In the genomic region with DNA sequence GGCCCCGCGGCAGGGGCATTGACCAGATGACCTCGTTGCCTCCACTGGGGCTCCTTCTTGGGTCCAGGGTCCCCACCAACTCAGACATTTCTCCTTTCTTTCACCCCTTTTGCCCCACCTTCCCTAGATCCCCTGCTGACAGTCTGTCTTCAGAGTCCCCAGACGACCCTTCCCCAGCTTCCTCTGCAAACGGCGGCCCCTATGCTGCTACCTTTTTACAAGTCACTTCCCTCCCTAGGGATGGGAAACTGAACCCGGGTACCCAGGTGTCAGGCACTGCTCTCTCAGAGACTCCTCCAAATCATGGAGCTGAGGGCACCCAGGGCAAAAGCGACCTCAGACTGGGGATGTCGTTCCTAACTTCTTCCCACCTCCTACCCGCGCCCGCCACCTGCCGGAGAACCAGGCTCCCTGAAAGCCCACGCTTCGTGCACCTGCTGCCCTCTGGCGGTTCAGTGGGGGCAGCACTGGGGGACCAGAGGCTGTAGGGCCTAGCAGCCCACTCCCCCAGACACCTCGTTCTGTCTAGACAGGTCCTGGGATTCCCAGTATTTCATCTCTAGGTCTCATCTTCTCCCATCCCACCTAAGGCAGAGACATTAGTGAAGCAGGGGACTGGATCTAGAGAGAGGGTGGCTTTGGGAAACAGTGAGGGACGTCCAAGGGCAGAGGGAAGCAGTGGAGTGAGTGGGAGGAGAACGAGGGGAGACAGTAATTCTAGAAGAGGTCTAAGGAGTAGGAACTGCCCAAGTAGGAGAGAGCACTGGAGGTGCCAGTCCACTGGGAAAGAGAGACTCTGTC, we compare ENCODE assay signal across 8 cellular contexts. TPM values are rescaled to one million over a fixed set of nuclear protein-coding genes. Genes with fewer than 3 reads are reported as not detected.
DNase-seq lines count a peak whose midpoint lies in the region; ATAC-seq and TF ChIP-seq lines count a peak whose summit lies in the region.

No MANE protein-coding gene starts in this region.

- H2AFZ ChIP-seq in mammary epithelial cell (ENCODE audit: low read depth, low read length) (no peak overlapping the region), smooth muscle cell (ENCODE audit: low read depth) (no peak overlapping the region)

- H3K9ac ChIP-seq in mammary epithelial cell (ENCODE audit: insufficient read depth, low read length) (no peak overlapping the region), smooth muscle cell (ENCODE audit: low read depth) (no peak overlapping the region)

- H3K9me3 ChIP-seq in mammary epithelial cell (replicated peaks; ENCODE audit: insufficient read depth, low read length) = no peaks in the 10 kb centered on the region
- no peaks in the 10 kb centered on the region for H3K9me3 ChIP-seq in smooth muscle cell (replicated peaks; ENCODE audit: low read depth)

- peaks cover 24% of the 10 kb centered on the region for H3K4me1 Mint-ChIP-seq in WTC11

- no peak overlapping the region for H3K27ac ChIP-seq in mammary epithelial cell (ENCODE audit: insufficient read depth, low read depth, low read length)
- H3K27ac ChIP-seq in smooth muscle cell (ENCODE audit: low read depth) = no peak overlapping the region

- DNase-seq in GM12865 (ENCODE audit: low read depth) = peak; percentile 86
- peak; percentile 80 for DNase-seq in NCI-H2107 (lab: John Stamatoyannopoulos, UW)
- peak; percentile 98 for DNase-seq in WTC11 (ENCODE audit: low spot score)
- peak; percentile 67 for DNase-seq in mammary epithelial cell
- peak; percentile 92 for DNase-seq in inferior parietal cortex (ENCODE audit: extremely low spot score)
- DNase-seq in smooth muscle cell (lab: John Stamatoyannopoulos, UW; ENCODE audit: unreplicated experiment) = peak; percentile 66
- no peak for DNase-seq in cortex of kidney (lab: John Stamatoyannopoulos, UW)

- intact Hi-C loops in mammary epithelial cell (cut with micrococcal nuclease) = loop anchor here (1.0 kb wide), 2 partner anchors 9 to 15 kb away; no protein-coding TSS in a partner anchor

- ATAC-seq in HG02852 (IDR thresholded peaks at IDR 0.05; ENCODE audit: unreplicated experiment) (peak; percentile 89), WTC11 (peak; percentile 82)

- H3K4me2 ChIP-seq in mammary epithelial cell (ENCODE audit: insufficient read depth, low read depth, low read length) (peak overlapping the region; percentile 58), smooth muscle cell (peak overlapping the region; percentile 92)

- peaks cover 39% of the 10 kb centered on the region for H3K4me1 ChIP-seq in mammary epithelial cell (ENCODE audit: insufficient read depth, low read length)
- H3K4me1 ChIP-seq in smooth muscle cell (ENCODE audit: low read depth) = peaks cover 12% of the 10 kb centered on the region

- TF ChIP-seq CTCF in GM12865 (IDR thresholded peaks at IDR 0.05; ENCODE audit: insufficient read depth, low read depth, low read length, missing control alignments) (peak; percentile 100), WTC11 (IDR thresholded peaks at IDR 0.05) (peak; percentile 98), mammary epithelial cell (conservative IDR thresholded peaks at IDR 0.05 in 1 of 2, IDR thresholded peaks at IDR 0.05 in 1 of 2; ENCODE audit: extremely low read depth in 1 of 2, insufficient read depth in 1 of 2, low read depth in 1 of 2, low read length in 2 of 2) (peak; percentile 100), smooth muscle cell (IDR thresholded peaks at IDR 0.05; ENCODE audit: borderline replicate concordance, insufficient read depth, poor library complexity, severe bottlenecking) (peak; percentile 99)

- CTCF ChIA-PET in WTC11 (lab: Charles Lee) (interaction anchor here (0.6 to 4.3 kb wide), 68 partner anchors 8 to 1191 kb away, joined by 3 to 167 read pairs (median 5); partner anchors contain the start of genes CBX5, COPZ1, HNRNPA1 and HOXC5), mammary epithelial cell (lab: Charles Lee; ENCODE audit: low non-redundant PET) (interaction anchor here (0.7 to 0.8 kb wide), 2 partner anchors 9 to 60 kb away, joined by 3 read pairs; no protein-coding TSS in a partner anchor)

- no TSS peak for BruUV-seq in mammary epithelial cell (replicated peaks; lab: Mats Ljungman, UMichigan)

- H3K4me3 Mint-ChIP-seq in WTC11 = peak overlapping the region; percentile 72

- no peaks in the 10 kb centered on the region for H3F3A ChIP-seq in smooth muscle cell (ENCODE audit: low read depth)

- H3K9me3 Mint-ChIP-seq in WTC11 = no peaks in the 10 kb centered on the region

- H3K27me3 ChIP-seq in mammary epithelial cell (ENCODE audit: insufficient read depth, low read length) (no peaks in the 10 kb centered on the region), smooth muscle cell (ENCODE audit: low read depth) (no peaks in the 10 kb centered on the region)

- peaks cover 11% of the 10 kb centered on the region for H3K36me3 Mint-ChIP-seq in WTC11

- dilution Hi-C loops in mammary epithelial cell (cut with HindIII; ENCODE audit: low sequenced_read_pairs) = no loop called here

- 21% methylated on average over 15 of the region's 19 CpGs for WGBS in mammary epithelial cell (ENCODE audit: low coverage, missing lambda C conversion rate)
- 11% methylated on average over 18 of the region's 19 CpGs for WGBS in smooth muscle cell (ENCODE audit: low lambda C conversion rate)

- in situ Hi-C loops in mammary epithelial cell (cut with MboI; ENCODE audit: low sequenced_read_pairs in 2 of 2) = no loop called here

- POLR2A ChIA-PET in WTC11 (lab: Charles Lee) = interaction anchor here (1.1 to 1.8 kb wide), 6 partner anchors 12 to 100 kb away, joined by 3 to 10 read pairs (median 4); partner anchors contain the start of genes CBX5 and HNRNPA1

- H4K20me1 ChIP-seq in mammary epithelial cell (ENCODE audit: insufficient read depth, low read length) = no peaks in the 10 kb centered on the region
- H4K20me1 ChIP-seq in smooth muscle cell (ENCODE audit: low read depth) = peaks cover 49% of the 10 kb centered on the region

- H3K36me3 ChIP-seq in mammary epithelial cell (ENCODE audit: insufficient read depth, low read length) (peaks cover 33% of the 10 kb centered on the region), smooth muscle cell (ENCODE audit: low read depth) (no peaks in the 10 kb centered on the region)

- peak overlapping the region; percentile 88; the same call in 1 of the 2 replicates for H3K27ac Mint-ChIP-seq in WTC11

- H3K27me3 Mint-ChIP-seq in WTC11 (ENCODE audit: low read depth) = peaks cover 10% of the 10 kb centered on the region

- peaks cover 86% of the 10 kb centered on the region for H3K79me2 ChIP-seq in mammary epithelial cell (ENCODE audit: insufficient read depth, low read length)
- H3K79me2 ChIP-seq in smooth muscle cell (ENCODE audit: low read depth) = no peaks in the 10 kb centered on the region

- H3K4me3 ChIP-seq in GM12865 (ENCODE audit: low read depth, low read length) (no peak overlapping the region), mammary epithelial cell (replicated peaks in 1 of 3; ENCODE audit: insufficient read depth in 1 of 3, low read depth in 2 of 3, low read length in 3 of 3) (no peak overlapping the region), smooth muscle cell (peak overlapping the region; percentile 55)

TF ChIP-seq in WTC11, 78 proteins besides CTCF, POLR2A, EP300 and RAD21 (continues in another document):
- no peak for TF ChIP-seq NFE2L1 (CRISPR knock-in tag; IDR thresholded peaks at IDR 0.05)
- peak; percentile 78 for TF ChIP-seq ETV6 (CRISPR knock-in tag; IDR thresholded peaks at IDR 0.05)
- TF ChIP-seq, protein P1, sequence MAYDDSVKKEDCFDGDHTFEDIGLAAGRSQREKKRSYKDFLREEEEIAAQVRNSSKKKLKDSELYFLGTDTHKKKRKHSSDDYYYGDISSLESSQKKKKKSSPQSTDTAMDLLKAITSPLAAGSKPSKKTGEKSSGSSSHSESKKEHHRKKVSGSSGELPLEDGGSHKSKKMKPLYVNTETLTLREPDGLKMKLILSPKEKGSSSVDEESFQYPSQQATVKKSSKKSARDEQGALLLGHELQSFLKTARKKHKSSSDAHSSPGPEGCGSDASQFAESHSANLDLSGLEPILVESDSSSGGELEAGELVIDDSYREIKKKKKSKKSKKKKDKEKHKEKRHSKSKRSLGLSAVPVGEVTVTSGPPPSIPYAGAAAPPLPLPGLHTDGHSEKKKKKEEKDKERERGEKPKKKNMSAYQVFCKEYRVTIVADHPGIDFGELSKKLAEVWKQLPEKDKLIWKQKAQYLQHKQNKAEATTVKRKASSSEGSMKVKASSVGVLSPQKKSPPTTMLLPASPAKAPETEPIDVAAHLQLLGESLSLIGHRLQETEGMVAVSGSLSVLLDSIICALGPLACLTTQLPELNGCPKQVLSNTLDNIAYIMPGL (CRISPR knock-in tag; IDR thresholded peaks at IDR 0.05) = peak; percentile 87; the same call in 1 of the 2 replicates
- TF ChIP-seq, protein P2, sequence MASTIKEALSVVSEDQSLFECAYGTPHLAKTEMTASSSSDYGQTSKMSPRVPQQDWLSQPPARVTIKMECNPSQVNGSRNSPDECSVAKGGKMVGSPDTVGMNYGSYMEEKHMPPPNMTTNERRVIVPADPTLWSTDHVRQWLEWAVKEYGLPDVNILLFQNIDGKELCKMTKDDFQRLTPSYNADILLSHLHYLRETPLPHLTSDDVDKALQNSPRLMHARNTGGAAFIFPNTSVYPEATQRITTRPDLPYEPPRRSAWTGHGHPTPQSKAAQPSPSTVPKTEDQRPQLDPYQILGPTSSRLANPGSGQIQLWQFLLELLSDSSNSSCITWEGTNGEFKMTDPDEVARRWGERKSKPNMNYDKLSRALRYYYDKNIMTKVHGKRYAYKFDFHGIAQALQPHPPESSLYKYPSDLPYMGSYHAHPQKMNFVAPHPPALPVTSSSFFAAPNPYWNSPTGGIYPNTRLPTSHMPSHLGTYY (CRISPR knock-in tag; IDR thresholded peaks at IDR 0.05) = peak; percentile 68; the same call in 1 of the 2 replicates
- peak; percentile 52; the same call in 1 of the 2 replicates for TF ChIP-seq SP1 (CRISPR knock-in tag; conservative IDR thresholded peaks at IDR 0.05)

RNA-seq across cellular contexts. Expression of gene ZNF385A, which starts 4.9 kb away (rescaled TPM):
- total RNA-seq in WTC11 (2021) (18.4 to 23.5 TPM (median 22.2 TPM) in 3 replicates), mammary epithelial cell (100 to 1,000 TPM in 1 of 2 donors, 10 to 100 TPM in 1; 16.0 to 102 TPM), smooth muscle cell (9.3 and 20.2 TPM in 2 replicates)
- polyA plus RNA-seq in mammary epithelial cell (11.7 TPM), smooth muscle cell (6.5 and 17.2 TPM in 2 replicates)
- polyA minus RNA-seq in mammary epithelial cell = 124 TPM

RNA-seq across cellular contexts. Expression of gene GPR84, which starts 15.3 kb away (rescaled TPM):
- 0.13 TPM in 1 of 3 replicates, not detected in the others for total RNA-seq in WTC11 (2021)
- under 1 TPM; 0.17 to 0.33 TPM for total RNA-seq in mammary epithelial cell
- polyA plus RNA-seq in mammary epithelial cell = 0.11 TPM
- polyA minus RNA-seq in mammary epithelial cell = not detected
- 0.09 and 0.13 TPM in 2 replicates for total RNA-seq in smooth muscle cell
- polyA plus RNA-seq in smooth muscle cell = 0.46 TPM in 1 of 2 replicates, not detected in the other

RNA-seq across cellular contexts. Expression of gene ITGA5, which starts 39.5 kb away (rescaled TPM):
- total RNA-seq in WTC11 (2021) = 19.3 to 21.9 TPM (median 20.8 TPM) in 3 replicates
- total RNA-seq in mammary epithelial cell = 100 to 1,000 TPM in 1 of 2 donors, 10 to 100 TPM in 1; 74.2 to 128 TPM
- 119 TPM for polyA plus RNA-seq in mammary epithelial cell
- polyA minus RNA-seq in mammary epithelial cell = 238 TPM
- total RNA-seq in smooth muscle cell = 151 and 163 TPM in 2 replicates
- polyA plus RNA-seq in smooth muscle cell = 192 and 202 TPM in 2 replicates

RNA-seq across cellular contexts. Expression of gene COPZ1, which starts 54.7 kb away (rescaled TPM):
- total RNA-seq in WTC11 (2021) (98.2 to 116 TPM (median 115 TPM) in 3 replicates), mammary epithelial cell (100 to 1,000 TPM; 113 to 155 TPM), smooth muscle cell (147 and 163 TPM in 2 replicates)
- polyA plus RNA-seq in mammary epithelial cell (172 TPM), smooth muscle cell (214 and 219 TPM in 2 replicates)
- 168 TPM for polyA minus RNA-seq in mammary epithelial cell
